In the genomic region with DNA sequence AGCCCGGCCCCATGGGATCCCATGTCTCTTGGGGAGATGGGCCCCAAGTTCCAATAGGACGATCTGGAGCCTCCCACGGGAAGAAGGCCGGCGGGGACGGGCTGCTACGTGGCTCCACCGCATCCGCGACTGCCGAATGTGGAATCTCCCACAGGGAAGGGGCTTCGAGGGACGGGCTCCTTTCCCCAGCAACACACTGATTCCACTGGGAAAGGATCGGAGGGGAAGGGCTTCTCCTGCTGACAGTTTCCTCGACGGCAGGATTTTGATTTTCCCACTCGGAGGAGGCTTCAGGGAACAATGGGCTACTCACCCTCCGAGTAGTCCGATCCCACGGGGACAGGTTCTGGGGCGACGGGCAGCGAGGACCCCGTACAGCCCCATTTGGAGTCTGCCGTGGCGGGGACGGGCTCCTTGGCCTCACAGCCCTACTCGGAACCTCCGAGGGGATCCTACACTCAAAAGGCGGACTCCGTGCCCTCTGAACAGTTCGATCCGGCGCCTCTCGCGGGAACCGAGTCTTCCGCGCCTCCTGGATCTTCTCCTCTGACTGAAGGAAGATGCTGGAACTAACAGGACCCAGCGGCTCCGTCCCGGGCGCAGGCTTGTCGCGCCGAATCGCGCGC, we compare ENCODE assay signal across 8 cellular contexts. TPM values are rescaled to one million over a fixed set of nuclear protein-coding genes. Genes with fewer than 3 reads are reported as not detected.
DNase-seq lines count a peak whose midpoint lies in the region; ATAC-seq and TF ChIP-seq lines count a peak whose summit lies in the region.
"Had no signal": no experiment of that assay in that cellular context is flagged by ENCODE, and none has a peak within 500 bp of the region (broad histone marks: within the 10 kb centered on the region; RNA-seq: fewer than 3 reads in every experiment).

No MANE protein-coding gene starts in this region.

- H3K4me1 ChIP-seq in fibroblast of lung (ENCODE audit: control insufficient read depth, extremely low read depth, insufficient read depth, low read length) (peaks cover 8% of the 10 kb centered on the region), testis (peaks cover 8% of the 10 kb centered on the region)

- WGBS in testis, 2 donors: 16 to 35% methylated on average over 36 to 39 of the region's 49 CpGs

- no peak for ATAC-seq in activated T-cell treated with anti-CD3 and anti-CD28 coated beads, Interleukin-2, amount 50 U/mL, for 4 hours

- H3K4me3 ChIP-seq in fibroblast of lung (replicated peaks in 1 of 4; ENCODE audit: control extremely low read depth in 1 of 4, insufficient read depth in 1 of 4, low read depth in 3 of 4, low read length in 4 of 4) (peak overlapping the region in 2 of 4 experiments; percentile 42 to 51), testis (peak overlapping the region; percentile 55 to 59)

- H3K4me3 Mint-ChIP-seq in activated T-cell treated with anti-CD3 and anti-CD28 coated beads, Interleukin-2, amount 50 U/mL, for 4 hours: peak overlapping the region; percentile 89

- H3K27me3 ChIP-seq in fibroblast of lung (ENCODE audit: control insufficient read depth, insufficient read depth, low read length) (peaks cover 11% of the 10 kb centered on the region), testis (no peaks in the 10 kb centered on the region)

- no peaks in the 10 kb centered on the region for H3K9me3 ChIP-seq in fibroblast of lung (ENCODE audit: control insufficient read depth, insufficient read depth, low read depth, low read length)
- no peaks in the 10 kb centered on the region for H3K9me3 ChIP-seq in testis

- TF ChIP-seq POLR2A in testis (IDR thresholded peaks at IDR 0.05): no peak

- TF ChIP-seq CTCF in fibroblast of lung (conservative IDR thresholded peaks at IDR 0.05 in 1 of 2, IDR thresholded peaks at IDR 0.05 in 1 of 2; ENCODE audit: low read depth in 1 of 2, low read length in 2 of 2) (no peak), testis (IDR thresholded peaks at IDR 0.05) (no peak)

- H3K27ac ChIP-seq in fibroblast of lung (ENCODE audit: insufficient read depth, low read length) (no peak overlapping the region), testis (no peak overlapping the region)

- H3K9me3 Mint-ChIP-seq in activated T-cell treated with anti-CD3 and anti-CD28 coated beads, Interleukin-2, amount 50 U/mL, for 4 hours: no peaks in the 10 kb centered on the region

- intact Hi-C loops in testis (cut with DNase I; ENCODE audit: low total_unique reads): no loop called here

- no peaks in the 10 kb centered on the region for H3K36me3 ChIP-seq in fibroblast of lung (ENCODE audit: control insufficient read depth, insufficient read depth, low read length)
- no peaks in the 10 kb centered on the region for H3K36me3 ChIP-seq in testis (ENCODE audit: low read depth, missing control alignments)

- no peaks in the 10 kb centered on the region for H4K20me1 ChIP-seq in fibroblast of lung (ENCODE audit: control insufficient read depth, extremely low read depth, insufficient read depth, low read length)

- H3K36me3 Mint-ChIP-seq in activated T-cell treated with anti-CD3 and anti-CD28 coated beads, Interleukin-2, amount 50 U/mL, for 4 hours (ENCODE audit: insufficient read depth): no peaks in the 10 kb centered on the region

- H3K27me3 Mint-ChIP-seq in activated T-cell treated with anti-CD3 and anti-CD28 coated beads, Interleukin-2, amount 50 U/mL, for 4 hours (ENCODE audit: low read depth): no peaks in the 10 kb centered on the region

- no peak overlapping the region for H3K9ac ChIP-seq in fibroblast of lung (ENCODE audit: insufficient read depth, low read length)

- peaks cover 34% of the 10 kb centered on the region for H3K4me1 Mint-ChIP-seq in activated T-cell treated with anti-CD3 and anti-CD28 coated beads, Interleukin-2, amount 50 U/mL, for 4 hours (ENCODE audit: low read depth)

- H3K4me2 ChIP-seq in fibroblast of lung (ENCODE audit: extremely low read depth, insufficient read depth, low read length): no peak overlapping the region

- H3K79me2 ChIP-seq in fibroblast of lung (ENCODE audit: control insufficient read depth, insufficient read depth, low read length): no peaks in the 10 kb centered on the region

- peak overlapping the region; percentile 15 for H2AFZ ChIP-seq in fibroblast of lung (ENCODE audit: low read length)

- no peak for DNase-seq in activated T-cell treated with anti-CD3 and anti-CD28 coated beads, Interleukin-2, amount 50 U/mL, for 4 hours
- no peak for DNase-seq in activated T-cell treated with anti-CD3 and anti-CD28 coated beads, Interleukin-2, amount 50 U/mL, for 1 hour
- DNase-seq in fibroblast of lung (ENCODE audit: low read depth in 2 of 2) (no peak), testis (no peak), NCI-H510A treated with DMSO at 0.1 percent for 48 hours (lab: John Stamatoyannopoulos, UW) (no peak), Kasumi-1 (lab: John Stamatoyannopoulos, UW) (no peak)
- DNase-seq: NCI-H2107 had no signal

RNA-seq across cellular contexts. Expression of a gene that starts 1.3 kb away (rescaled TPM):
- total RNA-seq in activated T-cell treated with anti-CD3 and anti-CD28 coated beads, Interleukin-2, amount 50 U/mL, for 4 hours: 1 to 10 TPM; 2.2 to 4.8 (median 4.1) TPM
- total RNA-seq in fibroblast of lung: 0.77 and 1.5 TPM in 2 replicates
- polyA plus RNA-seq in fibroblast of lung: 0.34 and 0.43 TPM in 2 replicates
- polyA plus RNA-seq in fibroblast of lung (2012): 1.2 and 1.7 TPM in 2 replicates
- 0.16 and 1.4 TPM in 2 replicates for polyA minus RNA-seq in fibroblast of lung (ENCODE audit: low replicate concordance)
- 1 to 10 TPM; 2.7 to 3.6 TPM for total RNA-seq in testis
- polyA plus RNA-seq in testis (ENCODE audit: insufficient read depth, low read depth, low replicate concordance): 1.5 TPM

RNA-seq across cellular contexts. Expression of a gene that starts 3.9 kb away (rescaled TPM):
- 1 to 10 TPM; 1.8 to 5.0 (median 2.5) TPM for total RNA-seq in activated T-cell treated with anti-CD3 and anti-CD28 coated beads, Interleukin-2, amount 50 U/mL, for 4 hours
- total RNA-seq in fibroblast of lung: 0.17 TPM in 1 of 2 replicates, not detected in the other
- polyA plus RNA-seq in fibroblast of lung: not detected in 2 replicates
- polyA plus RNA-seq in fibroblast of lung (2012): not detected in 2 replicates
- not detected in 2 replicates for polyA minus RNA-seq in fibroblast of lung (ENCODE audit: low replicate concordance)
- total RNA-seq in testis: under 1 TPM; 0.31 to 0.94 TPM
- 6.0 TPM for polyA plus RNA-seq in testis (ENCODE audit: insufficient read depth, low read depth, low replicate concordance)
- total RNA-seq: pulmonary artery endothelial cell had no signal

RNA-seq across cellular contexts. Expression of a gene that starts 10.3 kb away (rescaled TPM):
- total RNA-seq in activated T-cell treated with anti-CD3 and anti-CD28 coated beads, Interleukin-2, amount 50 U/mL, for 4 hours: 1 to 10 TPM; 2.4 to 3.6 (median 2.6) TPM
- 6.4 and 7.4 TPM in 2 replicates for total RNA-seq in fibroblast of lung
- polyA plus RNA-seq in fibroblast of lung: 5.3 and 5.6 TPM in 2 replicates
- 6.0 and 6.5 TPM in 2 replicates for polyA plus RNA-seq in fibroblast of lung (2012)
- polyA minus RNA-seq in fibroblast of lung (ENCODE audit: low replicate concordance): 0.48 TPM in 1 of 2 replicates, not detected in the other
- 10 to 100 TPM; 45.2 to 94.6 TPM for total RNA-seq in testis
- 185 TPM for polyA plus RNA-seq in testis (ENCODE audit: insufficient read depth, low read depth, low replicate concordance)

RNA-seq across cellular contexts. Expression of a gene that starts 10.5 kb away (rescaled TPM):
- not detected for total RNA-seq in activated T-cell treated with anti-CD3 and anti-CD28 coated beads, Interleukin-2, amount 50 U/mL, for 4 hours
- total RNA-seq in fibroblast of lung: not detected in 2 replicates
- not detected in 2 replicates for polyA plus RNA-seq in fibroblast of lung
- 0.05 TPM in 1 of 2 replicates, not detected in the other for polyA plus RNA-seq in fibroblast of lung (2012)
- not detected in 2 replicates for polyA minus RNA-seq in fibroblast of lung (ENCODE audit: low replicate concordance)
- total RNA-seq in testis: not detected
- polyA plus RNA-seq in testis (ENCODE audit: insufficient read depth, low read depth, low replicate concordance): 0.34 TPM
- total RNA-seq: pulmonary artery endothelial cell had no signal

RNA-seq across cellular contexts. Expression of a gene that starts 45.7 kb away (rescaled TPM):
- total RNA-seq in activated T-cell treated with anti-CD3 and anti-CD28 coated beads, Interleukin-2, amount 50 U/mL, for 4 hours: 10 to 100 TPM; 22.7 to 32.8 (median 26.2) TPM
- total RNA-seq in fibroblast of lung (12.6 and 13.6 TPM in 2 replicates), testis (10 to 100 TPM; 45.0 to 98.3 TPM)
- polyA plus RNA-seq in fibroblast of lung (9.4 and 14.6 TPM in 2 replicates), testis (ENCODE audit: insufficient read depth, low read depth, low replicate concordance) (283 TPM)
- polyA plus RNA-seq in fibroblast of lung (2012): 11.3 and 15.7 TPM in 2 replicates
- 3.3 and 4.9 TPM in 2 replicates for polyA minus RNA-seq in fibroblast of lung (ENCODE audit: low replicate concordance)
